ENCODE assay signal across 8 cellular contexts in the genomic region with DNA sequence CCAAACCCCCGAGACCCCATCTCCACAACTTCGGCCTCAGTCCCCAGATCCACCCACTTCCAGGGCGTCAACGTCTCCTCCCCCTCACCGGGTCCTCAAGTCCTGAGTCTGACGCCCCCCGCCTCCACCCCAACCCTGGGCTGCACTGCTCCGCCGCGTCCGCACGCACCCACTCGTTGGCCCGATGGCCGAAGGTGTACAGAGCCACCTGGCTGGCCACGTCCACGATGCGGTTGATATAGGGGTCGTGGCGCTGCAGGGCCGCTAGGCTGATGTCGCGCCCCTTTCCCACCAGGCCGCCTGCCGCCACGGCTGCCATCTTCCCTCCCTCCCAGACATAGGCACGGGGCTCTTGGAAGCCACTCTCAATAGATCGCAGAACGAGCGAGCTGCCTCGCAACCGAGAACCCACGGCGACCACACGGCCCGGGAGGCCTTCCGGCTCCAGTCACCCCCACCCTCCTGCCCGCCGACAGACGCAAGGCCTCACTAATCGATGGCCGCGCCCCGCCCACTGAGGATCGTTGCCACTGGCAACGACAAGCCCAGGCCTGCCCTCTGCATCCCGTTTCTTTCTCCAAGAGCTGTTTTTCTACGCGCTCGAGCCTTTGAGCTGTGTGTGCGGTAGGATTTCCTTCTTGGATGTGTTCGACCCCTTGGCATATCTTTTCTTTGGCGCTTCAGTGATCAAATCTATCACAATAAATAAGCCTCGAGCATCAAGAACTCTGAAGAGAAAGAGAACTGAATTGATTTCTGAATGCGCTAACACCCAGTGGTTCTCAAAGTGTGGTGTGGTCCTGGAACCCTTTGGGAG. TPM values are rescaled to one million over a fixed set of nuclear protein-coding genes. Genes with fewer than 3 reads are reported as not detected.
A peak's percentile ranks its signal among the peaks of the same experiment; 100 is the strongest.
DNase-seq lines count a peak whose midpoint lies in the region; ATAC-seq and TF ChIP-seq lines count a peak whose summit lies in the region.

TSS of gene DCP1B (minus strand) at position 345 of the 817 bp plus-strand sequence. CDS start at position 319, 26 bp downstream.

- BruUV-seq in Caco-2 (replicated peaks; lab: Mats Ljungman, UMichigan) = no TSS peak

- peak within 1 kb of the TSS; percentile 83 for H2BK5ac ChIP-seq in mesendoderm (ENCODE audit: low read length)

- H3K9me3 ChIP-seq in Caco-2 (no peaks in the 10 kb centered on the region), NT2/D1 (ENCODE audit: insufficient read depth, low read length) (no peaks in the 10 kb centered on the region), endodermal cell (ENCODE audit: control insufficient read depth, low read length) (no peaks in the 10 kb centered on the region)

- no peak within 1 kb of the TSS for H2BK15ac ChIP-seq in mesendoderm (replicated peaks; ENCODE audit: low read depth)

- peak within 1 kb of the TSS; percentile 5 for H4K5ac ChIP-seq in mesendoderm (ENCODE audit: low read length)

- peak within 1 kb of the TSS; percentile 95 for H3K4me3 Mint-ChIP-seq in Caco-2 (ENCODE audit: unreplicated experiment)
- H3K4me3 Mint-ChIP-seq in endodermal cell = peak within 1 kb of the TSS; percentile 95

- peak within 1 kb of the TSS; percentile 99 for H3K56ac ChIP-seq in mesendoderm (ENCODE audit: low read length)

- peak within 1 kb of the TSS; percentile 84 for H3K4me2 ChIP-seq in mesendoderm (ENCODE audit: low read length)

- peaks cover 1% of the 10 kb centered on the region for H3K79me2 ChIP-seq in mesendoderm (ENCODE audit: control insufficient read depth, insufficient read depth, low read length)

- DNase-seq in Caco-2 (peak; percentile 98), HUDEP-2 (lab: John Stamatoyannopoulos, UW; ENCODE audit: unreplicated experiment in 76 of 76) (peak in 75 of 76 experiments; percentile 27 to 96 (median 90)), NT2/D1 (ENCODE audit: low read depth, low spot score) (peak; percentile 100), endodermal cell (peak; percentile 100), mesendoderm (peak; percentile 99)
- DNase-seq in activated CD8-positive, alpha-beta memory T cell treated with anti-CD3 and anti-CD28 coated beads, Interleukin-2, amount 50 U/mL, for 1 hour (ENCODE audit: extremely low read depth) = peak; percentile 75
- peak; percentile 83 for DNase-seq in stimulated activated CD8-positive, alpha-beta memory T cell treated with anti-CD3 and anti-CD28 coated beads, Interleukin-15, amount 100 ng/mL, for 1 hour (ENCODE audit: low read depth)

- no peaks in the 10 kb centered on the region for H3K36me3 ChIP-seq in Caco-2 (ENCODE audit: control insufficient read depth, insufficient read depth, low read length)
- H3K36me3 ChIP-seq in NT2/D1 (ENCODE audit: insufficient read depth, insufficient read length, low read length) = no peaks in the 10 kb centered on the region
- H3K36me3 ChIP-seq in endodermal cell (ENCODE audit: control insufficient read depth, insufficient read depth, low read length) = no peaks in the 10 kb centered on the region
- H3K36me3 ChIP-seq in mesendoderm (ENCODE audit: control insufficient read depth, insufficient read depth, low read length) = no peaks in the 10 kb centered on the region

- peaks cover 5% of the 10 kb centered on the region for H3K36me3 Mint-ChIP-seq in Caco-2 (ENCODE audit: insufficient read depth, unreplicated experiment)
- no peaks in the 10 kb centered on the region for H3K36me3 Mint-ChIP-seq in endodermal cell (ENCODE audit: low read depth)

- H4K8ac ChIP-seq in mesendoderm (ENCODE audit: low read depth, low read length) = peak within 1 kb of the TSS; percentile 76

- peaks cover 9% of the 10 kb centered on the region for H3K4me1 ChIP-seq in Caco-2
- no peaks in the 10 kb centered on the region for H3K4me1 ChIP-seq in NT2/D1 (ENCODE audit: insufficient read depth, insufficient read length)
- H3K4me1 ChIP-seq in endodermal cell (ENCODE audit: control insufficient read depth, insufficient read depth, low read length) = peaks cover 2% of the 10 kb centered on the region
- peaks cover 2% of the 10 kb centered on the region for H3K4me1 ChIP-seq in mesendoderm (ENCODE audit: control insufficient read depth, low read depth, low read length)

- POLR2A ChIA-PET in Caco-2 (lab: Charles Lee) = interaction anchor here (0.5 to 1.2 kb wide), 3 partner anchors 10 to 845 kb away, joined by 3 to 9 read pairs (median 3); no protein-coding TSS in a partner anchor

- no peaks in the 10 kb centered on the region for H3K27me3 ChIP-seq in Caco-2 (replicated peaks; ENCODE audit: control insufficient read depth, insufficient read depth, low read length)
- no peaks in the 10 kb centered on the region for H3K27me3 ChIP-seq in NT2/D1 (ENCODE audit: insufficient read depth, insufficient read length)
- H3K27me3 ChIP-seq in endodermal cell (ENCODE audit: control insufficient read depth, insufficient read depth, low read length, poor library complexity, severe bottlenecking) = no peaks in the 10 kb centered on the region
- no peaks in the 10 kb centered on the region for H3K27me3 ChIP-seq in mesendoderm (ENCODE audit: insufficient read depth, low read length, poor library complexity)

- peak within 1 kb of the TSS; percentile 64 for H3K4ac ChIP-seq in mesendoderm (ENCODE audit: low read depth, low read length)

- no peak within 1 kb of the TSS for H2BK120ac ChIP-seq in mesendoderm (ENCODE audit: low read depth, low read length)

- H3K18ac ChIP-seq in mesendoderm (ENCODE audit: low read length) = peak within 1 kb of the TSS; percentile 41

- H3K23ac ChIP-seq in mesendoderm (ENCODE audit: low read length) = peak within 1 kb of the TSS; percentile 69

- CTCF ChIA-PET in Caco-2 (lab: Charles Lee) = interaction anchor here (0.6 to 1.2 kb wide), 6 partner anchors 9 to 352 kb away, joined by 3 to 6 read pairs (median 3); no protein-coding TSS in a partner anchor

- H3K4me3 ChIP-seq in Caco-2 (ENCODE audit: low read depth, low read length) = peak within 1 kb of the TSS; percentile 81
- H3K4me3 ChIP-seq in NT2/D1 (ENCODE audit: insufficient read length, low read depth) = peak within 1 kb of the TSS; percentile 99
- peak within 1 kb of the TSS; percentile 98 for H3K4me3 ChIP-seq in endodermal cell (ENCODE audit: low read length)
- H3K4me3 ChIP-seq in mesendoderm (ENCODE audit: low read length) = peak within 1 kb of the TSS; percentile 91

- H3K9me3 Mint-ChIP-seq in Caco-2 (ENCODE audit: unreplicated experiment) (no peaks in the 10 kb centered on the region), endodermal cell (no peaks in the 10 kb centered on the region)

- peak; percentile 95 for ATAC-seq in GM21367 (IDR thresholded peaks at IDR 0.05; ENCODE audit: unreplicated experiment)

- no peaks in the 10 kb centered on the region for H3K27me3 Mint-ChIP-seq in Caco-2 (ENCODE audit: insufficient read depth, unreplicated experiment)
- H3K27me3 Mint-ChIP-seq in endodermal cell (ENCODE audit: insufficient read depth) = no peaks in the 10 kb centered on the region

- H3K9ac ChIP-seq in NT2/D1 (ENCODE audit: insufficient read length, low read depth) = peak within 1 kb of the TSS; percentile 100
- peak within 1 kb of the TSS; percentile 89 for H3K9ac ChIP-seq in endodermal cell (ENCODE audit: extremely low read depth, low read length, poor library complexity, severe bottlenecking)
- peak within 1 kb of the TSS; percentile 88 for H3K9ac ChIP-seq in mesendoderm (ENCODE audit: low read length)

- peak within 1 kb of the TSS; percentile 96 for H3K27ac Mint-ChIP-seq in Caco-2 (ENCODE audit: unreplicated experiment)
- H3K27ac Mint-ChIP-seq in endodermal cell = peak within 1 kb of the TSS; percentile 99

- peaks cover 7% of the 10 kb centered on the region for H3K4me1 Mint-ChIP-seq in Caco-2 (ENCODE audit: low read depth, unreplicated experiment)
- peaks cover 30% of the 10 kb centered on the region for H3K4me1 Mint-ChIP-seq in endodermal cell

- H3K27ac ChIP-seq in endodermal cell (ENCODE audit: low read depth, low read length) = peak within 1 kb of the TSS; percentile 79
- peak within 1 kb of the TSS; percentile 96 for H3K27ac ChIP-seq in mesendoderm (ENCODE audit: low read depth, low read length)

- H2AK5ac ChIP-seq in mesendoderm (ENCODE audit: low read length) = no peak within 1 kb of the TSS

- intact Hi-C loops in Caco-2 (cut with micrococcal nuclease; ENCODE audit: unreplicated experiment) = no loop called here

- TF ChIP-seq CTCF in Caco-2 (IDR thresholded peaks at IDR 0.05; ENCODE audit: insufficient read depth in 1 of 2, low read depth in 1 of 2, low read length in 1 of 2, severe bottlenecking in 1 of 2, unreplicated experiment in 1 of 2) (peak; percentile 13 to 27), endodermal cell (conservative IDR thresholded peaks at IDR 0.05) (peak; percentile 63)

- WGBS in endodermal cell (ENCODE audit: insufficient coverage in 1 of 2, insufficient read length in 1 of 2), 2 experiments = 3 to 6% methylated on average over 30 to 55 of the region's 55 CpGs
- no CpG with 5 or more reads among the region's 55 CpGs for WGBS in mesendoderm (ENCODE audit: extremely low coverage, insufficient coverage, low lambda C conversion rate)

- H3K79me1 ChIP-seq in mesendoderm (ENCODE audit: low read length) = peaks cover 1% of the 10 kb centered on the region

RNA-seq across cellular contexts. Expression of gene DCP1B, which starts in this region (rescaled TPM):
- total RNA-seq in Caco-2 (2022) (8.2 and 8.9 TPM in 2 replicates), endodermal cell (10 to 100 TPM; 18.3 to 35.4 TPM)
- polyA plus RNA-seq in endodermal cell (2013, experiment 1 of 2) = 26.9 TPM
- 25.0 TPM for polyA plus RNA-seq in endodermal cell (2013, experiment 2 of 2)
- polyA plus RNA-seq in mesendoderm (2013, experiment 1 of 2) = 17.0 TPM
- polyA plus RNA-seq in mesendoderm (2013, experiment 2 of 2) = 16.5 TPM

Comparison
In these comparisons a context has a peak if more than half of its experiments do, and no peak if none do; other contexts are left out.
1. Peak in every context shown above with its lines: DNase-seq, ATAC-seq, H3K4me3 ChIP-seq and H3K27ac ChIP-seq.